20 cellular contexts compared by ENCODE assay signal in the genomic region with DNA sequence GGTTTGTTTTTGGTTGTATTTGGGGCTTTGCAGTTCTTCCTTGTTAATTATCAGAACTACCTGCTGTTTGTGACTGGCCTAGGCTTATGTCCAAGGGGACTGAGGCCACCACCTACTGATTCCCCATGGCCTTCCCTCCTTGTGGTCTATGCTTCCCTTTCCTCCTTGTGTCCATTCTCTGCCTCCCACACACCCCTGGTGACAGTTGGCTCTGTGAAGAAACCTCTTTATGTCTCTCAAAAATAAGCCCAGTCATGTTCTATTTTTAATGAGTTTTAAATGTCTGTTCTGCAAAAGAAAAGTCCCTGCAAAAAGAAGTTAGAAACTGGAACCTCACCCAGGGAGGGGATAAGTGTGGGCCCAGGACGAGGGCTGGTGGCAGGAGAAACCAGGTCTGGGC.
DNase-seq lines count a peak whose midpoint lies in the region; ATAC-seq, FAIRE-seq and TF ChIP-seq lines count a peak whose summit lies in the region.
"Had no signal": no experiment of that assay in that cellular context is flagged by ENCODE, and none has a peak within 500 bp of the region (broad histone marks: within the 10 kb centered on the region; RNA-seq: fewer than 3 reads in every experiment).

No MANE protein-coding gene starts in this region.

- no peak for TF ChIP-seq EP300 in transverse colon (IDR thresholded peaks at IDR 0.05; ENCODE audit: low read depth)

- no peak for ATAC-seq in GM18505 (IDR thresholded peaks at IDR 0.05; ENCODE audit: unreplicated experiment)
- ATAC-seq: GM23338, HCT116 had no signal

- H3K36me3 ChIP-seq in astrocyte (ENCODE audit: insufficient read depth, low read length): no peaks in the 10 kb centered on the region
- H3K36me3 ChIP-seq in transverse colon: no peaks in the 10 kb centered on the region

- H3K9me3 ChIP-seq in astrocyte (ENCODE audit: insufficient read depth, low read depth, low read length) (no peaks in the 10 kb centered on the region), transverse colon (no peaks in the 10 kb centered on the region)

- CTCF ChIA-PET in activated CD4-positive, alpha-beta memory T cell treated with anti-CD3 and anti-CD28 coated beads, Interleukin-2, amount 10 ng/mL, durations not matched to agents 7 days and 5 days (lab: Charles Lee): interaction anchor here (6.1 kb wide), 1 partner anchor 22 kb away, joined by 106 read pairs; no protein-coding TSS in a partner anchor

- no peak overlapping the region for H3K4me3 Mint-ChIP-seq in astrocyte (ENCODE audit: unreplicated experiment)
- H3K4me3 Mint-ChIP-seq in activated CD4-positive, alpha-beta memory T cell treated with anti-CD3 and anti-CD28 coated beads, Interleukin-2, amount 10 ng/mL, durations not matched to agents 7 days and 5 days: no peak overlapping the region
- H3K4me3 Mint-ChIP-seq: GM23338 had no signal

- peaks cover 2% of the 10 kb centered on the region for H3K9me3 Mint-ChIP-seq in astrocyte (ENCODE audit: unreplicated experiment)
- no peaks in the 10 kb centered on the region for H3K9me3 Mint-ChIP-seq in activated CD4-positive, alpha-beta memory T cell treated with anti-CD3 and anti-CD28 coated beads, Interleukin-2, amount 10 ng/mL, durations not matched to agents 7 days and 5 days
- H3K9me3 Mint-ChIP-seq: GM23338 had no signal

- H2AFZ ChIP-seq in astrocyte (ENCODE audit: low read depth, low read length): no peak overlapping the region
- H2AFZ ChIP-seq: GM23338 had no signal

- H3K27me3 ChIP-seq in astrocyte (ENCODE audit: insufficient read depth, low read length) (no peaks in the 10 kb centered on the region), transverse colon (no peaks in the 10 kb centered on the region)

- TF ChIP-seq CTCF in astrocyte (IDR thresholded peaks at IDR 0.05; ENCODE audit: insufficient read depth, low read depth, low read length) (no peak), transverse colon (IDR thresholded peaks at IDR 0.05) (no peak)

- in situ Hi-C loops in transverse colon (cut with MboI; ENCODE audit: low pct_ligation_motif_present in 1 of 4, low pct_unique_long_range_greater_than_20kb in 1 of 4, low sequenced_read_pairs in 3 of 4): no loop called here

- no peak overlapping the region for H3K9ac ChIP-seq in astrocyte (ENCODE audit: low read length)

- H4K20me1 ChIP-seq in astrocyte (ENCODE audit: insufficient read depth, low read length): no peaks in the 10 kb centered on the region

- H3K27ac ChIP-seq in astrocyte (ENCODE audit: low read depth, low read length) (no peak overlapping the region), transverse colon (peak overlapping the region in 3 of 4 donors; percentile 18 to 58 (median 44))

- no peak for FAIRE-seq in astrocyte (lab: Jason Lieb, UNC)
- FAIRE-seq: GM12891 had no signal

- peaks cover 4% of the 10 kb centered on the region for H3K36me3 Mint-ChIP-seq in astrocyte (ENCODE audit: low read depth, unreplicated experiment)
- no peaks in the 10 kb centered on the region for H3K36me3 Mint-ChIP-seq in activated CD4-positive, alpha-beta memory T cell treated with anti-CD3 and anti-CD28 coated beads, Interleukin-2, amount 10 ng/mL, durations not matched to agents 7 days and 5 days (ENCODE audit: low read depth)

- no peak overlapping the region for H3K4me3 ChIP-seq in astrocyte (ENCODE audit: insufficient read depth, low read depth, low read length)
- no peak overlapping the region for H3K4me3 ChIP-seq in transverse colon
- H3K4me3 ChIP-seq: GM23338 had no signal

- intact Hi-C loops in transverse colon (cut with DNase I; ENCODE audit: low total_unique reads): no loop called here

- H3K4me2 ChIP-seq in astrocyte (ENCODE audit: low read length): no peak overlapping the region
- H3K4me2 ChIP-seq: GM23338 had no signal

- POLR2A ChIA-PET in activated CD4-positive, alpha-beta memory T cell treated with anti-CD3 and anti-CD28 coated beads, Interleukin-2, amount 10 ng/mL, durations not matched to agents 7 days and 5 days (lab: Charles Lee): no interaction called here

- H3K4me1 ChIP-seq in astrocyte (ENCODE audit: insufficient read depth, low read length) (peaks cover 18% of the 10 kb centered on the region), transverse colon (peaks cover 3 to 37% (median 21%) of the 10 kb centered on the region in 4 donors)

- 50% methylated on average over 1 of the region's 1 CpG for WGBS in transverse colon (ENCODE audit: low coverage in 1 of 2), 2 donors

- H3K27me3 Mint-ChIP-seq in astrocyte (ENCODE audit: low read depth, unreplicated experiment): no peaks in the 10 kb centered on the region
- H3K27me3 Mint-ChIP-seq in activated CD4-positive, alpha-beta memory T cell treated with anti-CD3 and anti-CD28 coated beads, Interleukin-2, amount 10 ng/mL, durations not matched to agents 7 days and 5 days: no peaks in the 10 kb centered on the region

- peak overlapping the region; percentile 59 for H3K27ac Mint-ChIP-seq in astrocyte (ENCODE audit: unreplicated experiment)
- H3K27ac Mint-ChIP-seq in activated CD4-positive, alpha-beta memory T cell treated with anti-CD3 and anti-CD28 coated beads, Interleukin-2, amount 10 ng/mL, durations not matched to agents 7 days and 5 days: no peak overlapping the region
- H3K27ac Mint-ChIP-seq: GM23338 had no signal

- H3K4me1 Mint-ChIP-seq in astrocyte (ENCODE audit: low read depth, unreplicated experiment): peaks cover 22% of the 10 kb centered on the region
- H3K4me1 Mint-ChIP-seq in activated CD4-positive, alpha-beta memory T cell treated with anti-CD3 and anti-CD28 coated beads, Interleukin-2, amount 10 ng/mL, durations not matched to agents 7 days and 5 days: peaks cover 4% of the 10 kb centered on the region

- DNase-seq in SKM-1 treated with dmso at 0.1 percent for 144 hours (lab: John Stamatoyannopoulos, UW; ENCODE audit: unreplicated experiment) (peak; percentile 25), SKM-1 (lab: John Stamatoyannopoulos, UW; ENCODE audit: unreplicated experiment) (no peak), NOMO-1 (lab: John Stamatoyannopoulos, UW; ENCODE audit: unreplicated experiment in 2 of 2) (peak; percentile 34 to 59), astrocyte (ENCODE audit: low read depth) (no peak), transverse colon (no peak), NCI-H1417 (lab: John Stamatoyannopoulos, UW) (no peak)
- no peak for DNase-seq in activated CD4-positive, alpha-beta memory T cell treated with anti-CD3 and anti-CD28 coated beads, Interleukin-2, amount 10 ng/mL, durations not matched to agents 7 days and 5 days
- DNase-seq: DMS 273 treated with DMSO at 0.1 percent for 48 hours, GF-D8, NCI-H1417 treated with DMSO at 0.1 percent for 48 hours, NCI-H1930, NCI-H2171 treated with DMSO at 0.1 percent for 48 hours, NCI-H510A, NCI-H82, SHP77 treated with DMSO at 0.1 percent for 48 hours, SW 1271 had no signal

- no peaks in the 10 kb centered on the region for H3K79me2 ChIP-seq in astrocyte (ENCODE audit: insufficient read depth, low read length)

- TF ChIP-seq POLR2A in transverse colon (IDR thresholded peaks at IDR 0.05) (no peak), GM18505 (IDR thresholded peaks at IDR 0.05; ENCODE audit: borderline replicate concordance, extremely low read depth, insufficient read depth, insufficient read length) (no peak)

Comparison
In these comparisons a context has a peak if more than half of its experiments do, and no peak if none do; other contexts are left out.
1. DNase-seq: peak in SKM-1 treated with dmso at 0.1 percent for 144 hours (single experiment) and NOMO-1 (2 of 2); none in SKM-1 (single experiment), astrocyte (single experiment), transverse colon (single experiment), activated CD4-positive, alpha-beta memory T cell treated with anti-CD3 and anti-CD28 coated beads, Interleukin-2, amount 10 ng/mL, durations not matched to agents 7 days and 5 days (single experiment) and NCI-H1417 (0 of 3).